9 cellular contexts compared by ENCODE assay signal in genomic region chr10:131997366-131998049, GRCh38. TPM values are rescaled to one million over a fixed set of nuclear protein-coding genes. Genes with fewer than 3 reads are reported as not detected.
A peak's percentile ranks its signal among the peaks of the same experiment; 100 is the strongest.
DNase-seq lines count a peak whose midpoint lies in the region; TF ChIP-seq lines count a peak whose summit lies in the region.
"Had no signal": no experiment of that assay in that cellular context is flagged by ENCODE, and none has a peak within 500 bp of the region (broad histone marks: within the 10 kb centered on the region; RNA-seq: fewer than 3 reads in every experiment).

No MANE protein-coding gene starts in this region.

- DNase-seq in AG09319 (ENCODE audit: extremely low read depth, low read depth) (peak; percentile 74), NCI-H345 (lab: John Stamatoyannopoulos, UW) (peak; percentile 75), epithelial cell of esophagus (ENCODE audit: low read depth) (peak; percentile 92), amniotic stem cell (lab: John Stamatoyannopoulos, UW) (no peak), 8988T (no peak), NCI-H524 treated with DMSO at 0.1 percent for 48 hours (lab: John Stamatoyannopoulos, UW) (no peak)
- DNase-seq in CD8-positive, alpha-beta memory T cell, result no peak

- H3K27me3 Mint-ChIP-seq in nephron (ENCODE audit: low read depth), result peaks cover 19% of the 10 kb centered on the region
- peaks cover 4 to 9% of the 10 kb centered on the region in 2 donors for H3K27me3 Mint-ChIP-seq in CD8-positive, alpha-beta memory T cell

- TF ChIP-seq CTCF in AG09319 (IDR thresholded peaks at IDR 0.05; ENCODE audit: low read depth, low read length) (no peak), epithelial cell of esophagus (IDR thresholded peaks at IDR 0.05; ENCODE audit: insufficient read depth, low read depth, low read length, missing control alignments) (no peak), nephron (IDR thresholded peaks at IDR 0.05; ENCODE audit: unreplicated experiment in 3 of 3) (no peak)

- POLR2A ChIA-PET in CD8-positive, alpha-beta memory T cell (lab: Charles Lee), result no interaction called here

- H3K4me1 ChIP-seq in CD8-positive, alpha-beta memory T cell (ENCODE audit: insufficient read depth, low read length), result no peaks in the 10 kb centered on the region

- no peaks in the 10 kb centered on the region for H3K27me3 ChIP-seq in CD8-positive, alpha-beta memory T cell (ENCODE audit: insufficient read depth, low read length, poor library complexity, severe bottlenecking)

- no peaks in the 10 kb centered on the region for H3K36me3 Mint-ChIP-seq in nephron (ENCODE audit: low read depth)
- peaks cover 0 to 5% (median 0%) of the 10 kb centered on the region in 3 donors for H3K36me3 Mint-ChIP-seq in CD8-positive, alpha-beta memory T cell

- no peak overlapping the region for H3K4me3 ChIP-seq in epithelial cell of esophagus (ENCODE audit: low read length)
- H3K4me3 ChIP-seq in CD8-positive, alpha-beta memory T cell (ENCODE audit: low read length), result no peak overlapping the region

- peak overlapping the region; percentile 45 to 68 (median 64) for H3K27ac Mint-ChIP-seq in nephron
- H3K27ac Mint-ChIP-seq in CD8-positive, alpha-beta memory T cell, result no peak overlapping the region
- H3K27ac Mint-ChIP-seq: dendritic cell treated with granulocyte-macrophage colony-stimulating factor and Interleukin-4, amounts not matched to agents 40 ng/mL and 50 ng/mL, for 4 days had no signal

- H3K36me3 ChIP-seq in CD8-positive, alpha-beta memory T cell (ENCODE audit: insufficient read depth, low read length), result no peaks in the 10 kb centered on the region

- H3K4me1 Mint-ChIP-seq in nephron, result peaks cover 18% of the 10 kb centered on the region
- peaks cover 0 to 6% (median 4%) of the 10 kb centered on the region in 3 donors for H3K4me1 Mint-ChIP-seq in CD8-positive, alpha-beta memory T cell

- H3K27ac ChIP-seq in CD8-positive, alpha-beta memory T cell (ENCODE audit: low read depth, low read length), result no peak overlapping the region

- CTCF ChIA-PET in CD8-positive, alpha-beta memory T cell (lab: Charles Lee), result interaction anchor here (0.9 to 1.5 kb wide), 2 partner anchors 25 to 112 kb away, joined by 4 read pairs; no protein-coding TSS in a partner anchor

- H3K9me3 Mint-ChIP-seq in nephron, result no peaks in the 10 kb centered on the region
- no peaks in the 10 kb centered on the region for H3K9me3 Mint-ChIP-seq in CD8-positive, alpha-beta memory T cell
- H3K9me3 Mint-ChIP-seq: dendritic cell treated with granulocyte-macrophage colony-stimulating factor and Interleukin-4, amounts not matched to agents 40 ng/mL and 50 ng/mL, for 4 days had no signal

- no peaks in the 10 kb centered on the region for H3K9me3 ChIP-seq in CD8-positive, alpha-beta memory T cell (ENCODE audit: low read length)

- H3K4me3 Mint-ChIP-seq in nephron, result peak overlapping the region in 1 of 3 experiments; percentile 13
- no peak overlapping the region for H3K4me3 Mint-ChIP-seq in CD8-positive, alpha-beta memory T cell
- H3K4me3 Mint-ChIP-seq: dendritic cell treated with granulocyte-macrophage colony-stimulating factor and Interleukin-4, amounts not matched to agents 40 ng/mL and 50 ng/mL, for 4 days had no signal

RNA-seq across cellular contexts. Expression of gene BNIP3, which starts 15.8 kb away (rescaled TPM):
- total RNA-seq in CD8-positive, alpha-beta memory T cell, result 10 to 100 TPM; 39.8 to 40.7 TPM
- 26.3 TPM for polyA plus RNA-seq in CD8-positive, alpha-beta memory T cell

Comparison
In these comparisons a context has a peak if more than half of its experiments do, and no peak if none do; other contexts are left out.
1. DNase-seq: peak in AG09319 (single experiment), NCI-H345 (single experiment) and epithelial cell of esophagus (single experiment); none in amniotic stem cell (single experiment), 8988T (single experiment), NCI-H524 treated with DMSO at 0.1 percent for 48 hours (single experiment) and CD8-positive, alpha-beta memory T cell (0 of 5).
2. H3K27ac Mint-ChIP-seq: peak in nephron (3 of 3); none in CD8-positive, alpha-beta memory T cell (0 of 8).